Comparison of ENCODE assay signal across 8 cellular contexts in genomic region chr6:17281100-17281496, GRCh38. TPM values are rescaled to one million over a fixed set of nuclear protein-coding genes. Genes with fewer than 3 reads are reported as not detected.
DNase-seq lines count a peak whose midpoint lies in the region; ATAC-seq and TF ChIP-seq lines count a peak whose summit lies in the region.

TSS of gene RBM24 (plus strand) at chr6:17281361. CDS start at chr6:17281582, 221 bp downstream.

- H3K36me3 ChIP-seq in RWPE2 (ENCODE audit: low read depth) (no peaks in the 10 kb centered on the region), skeletal muscle satellite cell (ENCODE audit: insufficient read depth, low read length) (peaks cover 13% of the 10 kb centered on the region)

- H3K9me3 ChIP-seq in RWPE2 (ENCODE audit: severe bottlenecking) (no peaks in the 10 kb centered on the region), skeletal muscle satellite cell (replicated peaks; ENCODE audit: low read length) (no peaks in the 10 kb centered on the region)

- H3K27me3 ChIP-seq in RWPE2 (ENCODE audit: insufficient read depth, poor library complexity, severe bottlenecking) (no peaks in the 10 kb centered on the region), skeletal muscle satellite cell (ENCODE audit: control insufficient read depth, insufficient read depth, low read length) (no peaks in the 10 kb centered on the region)

- TF ChIP-seq CTCF in RWPE2 (IDR thresholded peaks at IDR 0.05; ENCODE audit: poor library complexity, severe bottlenecking): peak; percentile 56

- DNase-seq in activated T-cell treated with anti-CD3 and anti-CD28 coated beads for 4 hours (peak; percentile 10), RWPE2 (ENCODE audit: low spot score) (no peak), caudate nucleus (lab: John Stamatoyannopoulos, UW) (peak in 23 of 61 donors; percentile 8 to 59 (median 26)), iris pigment epithelial cell (ENCODE audit: low read depth) (peak; percentile 68), SHP77 treated with DMSO at 0.1 percent for 48 hours (lab: John Stamatoyannopoulos, UW) (no peak)
- DNase-seq in activated T-cell treated with anti-CD3 and anti-CD28 coated beads, Interleukin-2, amount 50 U/mL, for 1 hour: no peak

- peak within 1 kb of the TSS; percentile 94 for H3K4me2 ChIP-seq in skeletal muscle satellite cell (ENCODE audit: low read length)

- H3K4me1 ChIP-seq in RWPE2 (ENCODE audit: insufficient read depth, poor library complexity, severe bottlenecking): peaks cover 21% of the 10 kb centered on the region
- H3K4me1 ChIP-seq in skeletal muscle satellite cell (ENCODE audit: control insufficient read depth, insufficient read depth, low read length): peaks cover 33% of the 10 kb centered on the region

- peak within 1 kb of the TSS; percentile 50 for H3K4me3 ChIP-seq in RWPE2 (ENCODE audit: severe bottlenecking)
- peak within 1 kb of the TSS; percentile 94 for H3K4me3 ChIP-seq in skeletal muscle satellite cell (ENCODE audit: low read length)

- ATAC-seq in RWPE2 (ENCODE audit: low read depth) (peak; percentile 42; the same call in 2 of the 3 replicates), HG03439 (IDR thresholded peaks at IDR 0.05; ENCODE audit: unreplicated experiment) (no peak)

- peak within 1 kb of the TSS; percentile 97 for H3K9ac ChIP-seq in skeletal muscle satellite cell (ENCODE audit: low read depth, low read length)

- H3K27ac ChIP-seq in RWPE2 (ENCODE audit: poor library complexity, severe bottlenecking): no peak within 1 kb of the TSS
- peak within 1 kb of the TSS; percentile 83 for H3K27ac ChIP-seq in caudate nucleus (ENCODE audit: low read depth, low read length)

RNA-seq across cellular contexts. Expression of gene RBM24, which starts in this region (rescaled TPM):
- total RNA-seq in skeletal muscle satellite cell (2012; rRNA removed): 0.76 and 6.3 TPM in 2 replicates

Comparison
In these comparisons a context has a peak if more than half of its experiments do, and no peak if none do; other contexts are left out.
1. DNase-seq: peak in activated T-cell treated with anti-CD3 and anti-CD28 coated beads for 4 hours (single experiment) and iris pigment epithelial cell (single experiment); none in activated T-cell treated with anti-CD3 and anti-CD28 coated beads, Interleukin-2, amount 50 U/mL, for 1 hour (single experiment), RWPE2 (single experiment) and SHP77 treated with DMSO at 0.1 percent for 48 hours (single experiment).